In the genomic region with DNA sequence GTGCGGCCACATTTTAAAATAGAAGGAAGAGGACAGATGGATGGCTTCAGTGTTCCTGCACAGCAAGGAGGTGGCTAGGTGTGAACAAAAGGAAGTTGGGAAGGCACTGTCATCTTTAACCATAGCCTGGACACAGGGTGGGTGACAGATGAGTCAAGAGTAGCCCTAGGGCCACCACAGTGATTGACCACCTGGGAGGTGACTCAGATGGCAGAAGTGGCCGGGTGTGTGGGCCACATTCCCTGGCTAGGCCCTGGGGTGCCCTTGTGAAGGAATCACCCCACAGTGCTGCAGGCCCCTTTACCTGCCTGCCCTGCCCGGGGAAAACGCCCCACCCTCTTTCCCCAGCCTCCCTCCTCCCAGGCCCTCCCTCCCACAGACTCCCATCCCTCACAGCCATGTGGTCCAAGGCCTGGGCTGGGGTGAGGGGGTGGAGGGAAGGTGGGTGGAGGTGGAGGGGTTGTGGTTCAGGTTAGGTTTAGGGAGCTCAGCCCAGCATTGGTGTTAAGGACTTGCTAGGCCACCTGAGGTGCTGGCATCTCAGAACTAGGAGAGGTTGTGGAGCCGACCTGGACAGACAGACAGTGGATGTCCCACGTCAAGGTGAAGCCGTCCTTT, we compare ENCODE assay signal across 18 cellular contexts. TPM values are rescaled to one million over a fixed set of nuclear protein-coding genes. Genes with fewer than 3 reads are reported as not detected.
DNase-seq lines count a peak whose midpoint lies in the region; ATAC-seq and TF ChIP-seq lines count a peak whose summit lies in the region.
"Had no signal": no experiment of that assay in that cellular context is flagged by ENCODE, and none has a peak within 500 bp of the region (broad histone marks: within the 10 kb centered on the region; RNA-seq: fewer than 3 reads in every experiment).

No MANE protein-coding gene starts in this region.

- H3K27ac ChIP-seq in right atrium auricular region (peak overlapping the region; percentile 39 to 51), coronary artery (peak overlapping the region; percentile 78 to 90)
- H3K27ac ChIP-seq: foreskin keratinocyte had no signal

- no peak for ATAC-seq in GM21447 (IDR thresholded peaks at IDR 0.05; ENCODE audit: unreplicated experiment)
- ATAC-seq: foreskin keratinocyte, left lobe of liver had no signal

- H3K4me3 Mint-ChIP-seq in nephron progenitor cell: peak overlapping the region; percentile 12
- H3K4me3 Mint-ChIP-seq: activated naive CD8-positive, alpha-beta T cell; brain; CD4-positive, alpha-beta T cell had no signal

- no peaks in the 10 kb centered on the region for H3K27me3 ChIP-seq in right atrium auricular region
- H3K27me3 ChIP-seq: foreskin keratinocyte had no signal

- DNase-seq in right atrium auricular region (ENCODE audit: low spot score): no peak
- DNase-seq in cardiac septum (ENCODE audit: low spot score): no peak
- no peak for DNase-seq in coronary artery (ENCODE audit: low spot score)
- DNase-seq in nephron progenitor cell: no peak
- no peak for DNase-seq in C1 segment of cervical spinal cord (lab: John Stamatoyannopoulos, UW)
- DNase-seq in ACHN: no peak
- DNase-seq in stimulated activated CD8-positive, alpha-beta memory T cell treated with anti-CD3 and anti-CD28 coated beads, Interleukin-4, amount 100 ng/mL, for 48 hours: no peak
- DNase-seq: activated CD4-positive, alpha-beta T cell treated with anti-CD3 and anti-CD28 coated beads, Interleukin-2, amount 50 U/mL, for 4 hours; activated T-cell treated with anti-CD3 and anti-CD28 coated beads for 4 hours; CD4-positive, alpha-beta T cell; foreskin keratinocyte; NCI-H1105; OCI-M1; stimulated activated CD4-positive, alpha-beta T cell treated with anti-CD3 and anti-CD28 coated beads, Interleukin-4, amount 100 ng/mL, for 1 hour had no signal

- H3K36me3 Mint-ChIP-seq in nephron progenitor cell (ENCODE audit: low read depth): peaks cover 14% of the 10 kb centered on the region

- no peak for TF ChIP-seq CTCF in right atrium auricular region (IDR thresholded peaks at IDR 0.05)
- TF ChIP-seq CTCF in coronary artery (IDR thresholded peaks at IDR 0.05): no peak
- no peak for TF ChIP-seq CTCF in nephron progenitor cell (IDR thresholded peaks at IDR 0.05)

- peaks cover 3% of the 10 kb centered on the region for H3K27me3 Mint-ChIP-seq in nephron progenitor cell (ENCODE audit: low read depth, poor library complexity)
- H3K27me3 Mint-ChIP-seq: activated naive CD8-positive, alpha-beta T cell; brain; CD4-positive, alpha-beta T cell had no signal

- peaks cover 0 to 32% of the 10 kb centered on the region in 2 donors for H3K4me1 ChIP-seq in right atrium auricular region

- H3K4me1 Mint-ChIP-seq in nephron progenitor cell: peaks cover 83% of the 10 kb centered on the region

- in situ Hi-C loops in ACHN (cut with HindIII; ENCODE audit: low pct_ligation_motif_present, low pct_unique_long_range_greater_than_20kb, low sequenced_read_pairs): no loop called here

- H3K36me3 ChIP-seq in right atrium auricular region: peaks cover 11% of the 10 kb centered on the region

- H3K27ac Mint-ChIP-seq in nephron progenitor cell: no peak overlapping the region
- H3K27ac Mint-ChIP-seq: activated naive CD8-positive, alpha-beta T cell; CD4-positive, alpha-beta T cell had no signal

- H3K4me3 ChIP-seq in right atrium auricular region (no peak overlapping the region), coronary artery (peak overlapping the region; percentile 45)

- no peaks in the 10 kb centered on the region for H3K9me3 Mint-ChIP-seq in nephron progenitor cell
- H3K9me3 Mint-ChIP-seq: CD4-positive, alpha-beta T cell had no signal

- intact Hi-C loops in cardiac septum (cut with DNase I): no loop called here

- H3K9me3 ChIP-seq in right atrium auricular region: no peaks in the 10 kb centered on the region

RNA-seq across cellular contexts. Expression of gene SPSB1, which starts 59.1 kb away (rescaled TPM):
- total RNA-seq in right atrium auricular region (10 to 100 TPM; 20.1 to 20.8 TPM), cardiac septum (12.9 TPM)
